In the genomic region with DNA sequence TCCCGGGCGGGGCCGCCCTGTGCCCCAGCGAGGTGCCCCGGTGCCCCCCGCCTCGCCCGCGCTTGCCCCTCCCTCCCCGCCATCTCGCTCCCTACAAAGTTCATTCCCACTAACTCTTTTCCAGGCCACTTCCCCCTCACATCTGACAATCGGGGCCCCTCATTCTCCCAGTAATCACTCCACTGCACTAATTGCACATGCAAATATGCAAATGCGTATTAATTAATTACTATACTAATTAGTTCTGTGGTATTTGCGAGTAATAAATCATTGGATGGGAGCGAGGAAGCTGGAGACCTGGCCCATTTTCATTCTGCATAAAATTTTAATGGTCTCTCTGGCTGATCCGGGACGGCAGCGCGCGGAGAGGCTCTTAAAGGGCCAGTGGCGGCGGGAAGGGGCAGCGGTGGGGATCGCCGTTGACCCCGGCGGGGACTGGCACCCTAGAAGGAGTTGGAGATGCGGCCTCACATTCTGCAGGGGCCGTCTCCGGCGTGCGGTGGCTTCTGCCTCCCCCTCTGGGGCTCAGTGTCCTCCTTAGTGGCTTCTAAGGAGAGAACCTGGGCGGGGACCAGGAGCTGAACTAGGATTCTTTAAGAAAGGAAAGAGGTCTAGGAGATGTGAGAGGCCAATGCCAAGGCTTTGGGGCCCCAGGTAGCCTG, we compare ENCODE assay signal across 9 cellular contexts. TPM values are rescaled to one million over a fixed set of nuclear protein-coding genes. Genes with fewer than 3 reads are reported as not detected.
DNase-seq lines count a peak whose midpoint lies in the region; ATAC-seq and TF ChIP-seq lines count a peak whose summit lies in the region.
"Had no signal": no experiment of that assay in that cellular context is flagged by ENCODE, and none has a peak within 500 bp of the region (broad histone marks: within the 10 kb centered on the region; RNA-seq: fewer than 3 reads in every experiment).

No MANE protein-coding gene starts in this region.

- ATAC-seq in HG02840 (IDR thresholded peaks at IDR 0.05; ENCODE audit: low FRiP score, unreplicated experiment) (no peak), HG03196 (IDR thresholded peaks at IDR 0.05; ENCODE audit: unreplicated experiment) (no peak)

- H3K9me3 Mint-ChIP-seq in activated CD4-positive, alpha-beta T cell treated with anti-CD3 and anti-CD28 coated beads, Interleukin-2, amount 10 ng/mL, durations not matched to agents 24 days and 14 days = no peaks in the 10 kb centered on the region
- no peaks in the 10 kb centered on the region for H3K9me3 Mint-ChIP-seq in progenitor cell of endocrine pancreas (ENCODE audit: low read depth)

- peaks cover 0 to 49% (median 2%) of the 10 kb centered on the region in 4 donors for H3K27me3 ChIP-seq in esophagus muscularis mucosa

- peaks cover 54% of the 10 kb centered on the region for H3K27me3 Mint-ChIP-seq in activated CD4-positive, alpha-beta T cell treated with anti-CD3 and anti-CD28 coated beads, Interleukin-2, amount 10 ng/mL, durations not matched to agents 24 days and 14 days
- H3K27me3 Mint-ChIP-seq in progenitor cell of endocrine pancreas = peaks cover 73% of the 10 kb centered on the region

- peak overlapping the region; percentile 60 to 72 (median 65) for H3K27ac ChIP-seq in esophagus muscularis mucosa (replicated peaks in 1 of 4)
- no peak overlapping the region for H3K27ac ChIP-seq in substantia nigra (ENCODE audit: low read depth, low read length, poor library complexity, severe bottlenecking)

- H3K4me3 ChIP-seq in esophagus muscularis mucosa = peak overlapping the region; percentile 60 to 83 (median 67)

- WGBS in esophagus muscularis mucosa = 5% methylated on average over 17 of the region's 33 CpGs

- H3K4me1 Mint-ChIP-seq in activated CD4-positive, alpha-beta T cell treated with anti-CD3 and anti-CD28 coated beads, Interleukin-2, amount 10 ng/mL, durations not matched to agents 24 days and 14 days = peaks cover 11% of the 10 kb centered on the region
- H3K4me1 Mint-ChIP-seq in progenitor cell of endocrine pancreas (ENCODE audit: low read depth) = no peaks in the 10 kb centered on the region

- peaks cover 0 to 35% (median 28%) of the 10 kb centered on the region in 4 donors for H3K4me1 ChIP-seq in esophagus muscularis mucosa

- H3K9me3 ChIP-seq in esophagus muscularis mucosa = no peaks in the 10 kb centered on the region

- H3K36me3 Mint-ChIP-seq in activated CD4-positive, alpha-beta T cell treated with anti-CD3 and anti-CD28 coated beads, Interleukin-2, amount 10 ng/mL, durations not matched to agents 24 days and 14 days (ENCODE audit: low read depth) = no peaks in the 10 kb centered on the region
- no peaks in the 10 kb centered on the region for H3K36me3 Mint-ChIP-seq in progenitor cell of endocrine pancreas (ENCODE audit: insufficient read depth)

- TF ChIP-seq POLR2A in esophagus muscularis mucosa (IDR thresholded peaks at IDR 0.05; ENCODE audit: low read depth) = no peak

- no peaks in the 10 kb centered on the region for H3K36me3 ChIP-seq in esophagus muscularis mucosa

- DNase-seq in activated CD4-positive, alpha-beta T cell treated with anti-CD3 and anti-CD28 coated beads, Interleukin-2, amount 10 ng/mL, durations not matched to agents 24 days and 14 days = no peak
- DNase-seq in activated CD4-positive, alpha-beta T cell treated with anti-CD3 and anti-CD28 coated beads for 1 hour = no peak
- DNase-seq in RPMI8226 (peak; percentile 52), esophagus muscularis mucosa (ENCODE audit: extremely low spot score) (no peak), progenitor cell of endocrine pancreas (ENCODE audit: low spot score, unreplicated experiment) (no peak), substantia nigra (lab: John Stamatoyannopoulos, UW) (no peak)

- no peak for TF ChIP-seq EP300 in esophagus muscularis mucosa (IDR thresholded peaks at IDR 0.05)

- intact Hi-C loops in activated CD4-positive, alpha-beta T cell treated with anti-CD3 and anti-CD28 coated beads, Interleukin-2, amount 10 ng/mL, durations not matched to agents 24 days and 14 days (cut with micrococcal nuclease) = no loop called here
- intact Hi-C loops in esophagus muscularis mucosa (cut with DNase I) = no loop called here

- H3K27ac Mint-ChIP-seq in activated CD4-positive, alpha-beta T cell treated with anti-CD3 and anti-CD28 coated beads, Interleukin-2, amount 10 ng/mL, durations not matched to agents 24 days and 14 days = peak overlapping the region; percentile 58
- H3K27ac Mint-ChIP-seq in progenitor cell of endocrine pancreas = no peak overlapping the region

- peak overlapping the region; percentile 73 for H3K4me3 Mint-ChIP-seq in activated CD4-positive, alpha-beta T cell treated with anti-CD3 and anti-CD28 coated beads, Interleukin-2, amount 10 ng/mL, durations not matched to agents 24 days and 14 days
- H3K4me3 Mint-ChIP-seq in progenitor cell of endocrine pancreas (ENCODE audit: low read depth) = peak overlapping the region; percentile 71

- TF ChIP-seq CTCF in esophagus muscularis mucosa (IDR thresholded peaks at IDR 0.05) (no peak), progenitor cell of endocrine pancreas (IDR thresholded peaks at IDR 0.05; ENCODE audit: unreplicated experiment) (no peak)

RNA-seq across cellular contexts. Expression of gene PPP1R1B, which starts 8.4 kb away (rescaled TPM):
- total RNA-seq in activated CD4-positive, alpha-beta T cell treated with anti-CD3 and anti-CD28 coated beads, Interleukin-2, amount 10 ng/mL, durations not matched to agents 24 days and 14 days = not detected in 2 replicates
- total RNA-seq in esophagus muscularis mucosa (10 to 100 TPM in 2 of 4 donors, 1 to 10 TPM in 2; 4.9 to 14.8 (median 9.8) TPM), progenitor cell of endocrine pancreas (0.89 TPM in 1 of 2 replicates, not detected in the other)
- total RNA-seq: glomerular endothelial cell had no signal

RNA-seq across cellular contexts. Expression of gene NEUROD2, which starts 10.7 kb away (rescaled TPM):
- not detected in 2 replicates for total RNA-seq in activated CD4-positive, alpha-beta T cell treated with anti-CD3 and anti-CD28 coated beads, Interleukin-2, amount 10 ng/mL, durations not matched to agents 24 days and 14 days
- total RNA-seq in esophagus muscularis mucosa (not detected), progenitor cell of endocrine pancreas (not detected in 2 replicates)
- total RNA-seq: glomerular endothelial cell had no signal

RNA-seq across cellular contexts. Expression of gene STARD3, which starts 18.6 kb away (rescaled TPM):
- 53.6 and 60.3 TPM in 2 replicates for total RNA-seq in activated CD4-positive, alpha-beta T cell treated with anti-CD3 and anti-CD28 coated beads, Interleukin-2, amount 10 ng/mL, durations not matched to agents 24 days and 14 days
- 10 to 100 TPM; 27.5 to 47.3 (median 38.6) TPM for total RNA-seq in esophagus muscularis mucosa
- 57.0 and 62.5 TPM in 2 replicates for total RNA-seq in progenitor cell of endocrine pancreas

RNA-seq across cellular contexts. Expression of gene TCAP, which starts 46.8 kb away (rescaled TPM):
- total RNA-seq in activated CD4-positive, alpha-beta T cell treated with anti-CD3 and anti-CD28 coated beads, Interleukin-2, amount 10 ng/mL, durations not matched to agents 24 days and 14 days = 0.83 and 1.0 TPM in 2 replicates
- total RNA-seq in esophagus muscularis mucosa = 1 to 10 TPM in 3 of 4 donors, under 1 TPM in 1; 0.99 to 2.1 (median 1.3) TPM
- 1.8 and 2.7 TPM in 2 replicates for total RNA-seq in progenitor cell of endocrine pancreas

RNA-seq across cellular contexts. Expression of gene PNMT, which starts 49.9 kb away (rescaled TPM):
- not detected in 2 replicates for total RNA-seq in activated CD4-positive, alpha-beta T cell treated with anti-CD3 and anti-CD28 coated beads, Interleukin-2, amount 10 ng/mL, durations not matched to agents 24 days and 14 days
- 10 to 100 TPM in 3 of 4 donors, 1 to 10 TPM in 1; 9.4 to 14.3 (median 10.6) TPM for total RNA-seq in esophagus muscularis mucosa
- 2.5 and 3.1 TPM in 2 replicates for total RNA-seq in progenitor cell of endocrine pancreas
- total RNA-seq: glomerular endothelial cell had no signal
